In genomic region chr1:66728716-66729115, GRCh38 we compare ENCODE assay signal across 13 cellular contexts. TPM values are rescaled to one million over a fixed set of nuclear protein-coding genes. Genes with fewer than 3 reads are reported as not detected.
DNase-seq lines count a peak whose midpoint lies in the region; ATAC-seq and TF ChIP-seq lines count a peak whose summit lies in the region.
"Not testable (repeated sequence)": the region's sequence is repeated elsewhere in the genome, so short reads cannot be mapped to it uniquely, and the experiment has no call there.
"Had no signal": no experiment of that assay in that cellular context is flagged by ENCODE, and none has a peak within 500 bp of the region (broad histone marks: within the 10 kb centered on the region; RNA-seq: fewer than 3 reads in every experiment).

No MANE protein-coding gene starts in this region.

- CTCF ChIA-PET in HEK293 (lab: Yijun Ruan, JAX): interaction anchor here (0.6 to 3.2 kb wide), 2 partner anchors 239 to 282 kb away, joined by 3 to 10 read pairs; no protein-coding TSS in a partner anchor
- CTCF ChIA-PET in activated CD4-positive, alpha-beta T cell treated with anti-CD3 and anti-CD28 coated beads, Interleukin-2, amount 10 ng/mL, durations not matched to agents 7 days and 5 days (lab: Charles Lee): interaction anchor here (1.3 kb wide), 1 partner anchor 10 kb away, joined by 4 read pairs; no protein-coding TSS in a partner anchor

- H3K27me3 Mint-ChIP-seq in CD4-positive, CD25-positive, alpha-beta regulatory T cell: peaks cover 37% of the 10 kb centered on the region
- H3K27me3 Mint-ChIP-seq in activated CD4-positive, alpha-beta T cell treated with anti-CD3 and anti-CD28 coated beads, Interleukin-2, amount 10 ng/mL, durations not matched to agents 7 days and 5 days: peaks cover 13% of the 10 kb centered on the region
- H3K27me3 Mint-ChIP-seq in activated naive CD4-positive, alpha-beta T cell treated with anti-CD3 and anti-CD28 coated beads, Interleukin-2, amount 50 U/mL, for 24 hours: not testable (repeated sequence)

- H3K27ac ChIP-seq in CD4-positive, CD25-positive, alpha-beta regulatory T cell (ENCODE audit: insufficient read depth, low read length, poor library complexity, severe bottlenecking); HEK293 (ENCODE audit: extremely low read depth, low read depth, low read length): not testable (repeated sequence)
- H3K27ac ChIP-seq in epithelial cell of prostate: peak overlapping the region; percentile 43

- not testable (repeated sequence) for H3K9me3 ChIP-seq in CD4-positive, CD25-positive, alpha-beta regulatory T cell (ENCODE audit: control insufficient read depth in 2 of 2, low read length in 2 of 2); HEK293 (ENCODE audit: control insufficient read depth, insufficient read depth, low read depth, low read length)

- ATAC-seq in CD4-positive, CD25-positive, alpha-beta regulatory T cell (ENCODE audit: low read depth in 2 of 2); SK-N-SH treated with all-trans-retinoic acid at 6 μM for 48 hours: not testable (repeated sequence)

- H3K27ac Mint-ChIP-seq in CD4-positive, CD25-positive, alpha-beta regulatory T cell: peak overlapping the region in 2 of 3 donors; percentile 42 to 72
- H3K27ac Mint-ChIP-seq in activated CD4-positive, alpha-beta T cell treated with anti-CD3 and anti-CD28 coated beads, Interleukin-2, amount 10 ng/mL, durations not matched to agents 7 days and 5 days: peak overlapping the region; percentile 28
- peak overlapping the region; percentile 0 for H3K27ac Mint-ChIP-seq in activated naive CD4-positive, alpha-beta T cell treated with anti-CD3 and anti-CD28 coated beads, Interleukin-2, amount 50 U/mL, for 24 hours

- not testable (repeated sequence) for H3K9me3 Mint-ChIP-seq in CD4-positive, CD25-positive, alpha-beta regulatory T cell; activated CD4-positive, alpha-beta T cell treated with anti-CD3 and anti-CD28 coated beads, Interleukin-2, amount 10 ng/mL, durations not matched to agents 7 days and 5 days; activated naive CD4-positive, alpha-beta T cell treated with anti-CD3 and anti-CD28 coated beads, Interleukin-2, amount 50 U/mL, for 24 hours

- not testable (repeated sequence) for H3K36me3 Mint-ChIP-seq in CD4-positive, CD25-positive, alpha-beta regulatory T cell; activated CD4-positive, alpha-beta T cell treated with anti-CD3 and anti-CD28 coated beads, Interleukin-2, amount 10 ng/mL, durations not matched to agents 7 days and 5 days (ENCODE audit: low read depth); activated naive CD4-positive, alpha-beta T cell treated with anti-CD3 and anti-CD28 coated beads, Interleukin-2, amount 50 U/mL, for 24 hours

- H3K4me3 Mint-ChIP-seq in CD4-positive, CD25-positive, alpha-beta regulatory T cell; activated CD4-positive, alpha-beta T cell treated with anti-CD3 and anti-CD28 coated beads, Interleukin-2, amount 10 ng/mL, durations not matched to agents 7 days and 5 days; activated naive CD4-positive, alpha-beta T cell treated with anti-CD3 and anti-CD28 coated beads, Interleukin-2, amount 50 U/mL, for 24 hours: not testable (repeated sequence)

- not testable (repeated sequence) for DNase-seq in CD4-positive, CD25-positive, alpha-beta regulatory T cell; activated CD4-positive, alpha-beta T cell treated with anti-CD3 and anti-CD28 coated beads, Interleukin-2, amount 10 ng/mL, durations not matched to agents 7 days and 5 days; epithelial cell of prostate (ENCODE audit: low read depth, low spot score)
- DNase-seq in NCI-H345 (lab: John Stamatoyannopoulos, UW) (peak; percentile 36), pulmonary artery endothelial cell (ENCODE audit: low read depth, low spot score) (peak; percentile 37)

- not testable (repeated sequence) for H3K36me3 ChIP-seq in CD4-positive, CD25-positive, alpha-beta regulatory T cell (ENCODE audit: control insufficient read depth, insufficient read depth, low read length); HEK293 (ENCODE audit: control insufficient read depth in 2 of 2, insufficient read depth in 1 of 2, low read length in 2 of 2)

- not testable (repeated sequence) for H3K4me1 ChIP-seq in CD4-positive, CD25-positive, alpha-beta regulatory T cell (ENCODE audit: control insufficient read depth, insufficient read depth, low read length, poor library complexity, severe bottlenecking); HEK293 (ENCODE audit: control insufficient read depth, insufficient read depth, low read length)

- TF ChIP-seq CTCF in HEK293 (tag by site-specific recombination; IDR thresholded peaks at IDR 0.05): not testable (repeated sequence)

- POLR2A ChIA-PET in HEK293 (lab: Yijun Ruan, JAX); activated CD4-positive, alpha-beta T cell treated with anti-CD3 and anti-CD28 coated beads, Interleukin-2, amount 10 ng/mL, durations not matched to agents 7 days and 5 days (lab: Charles Lee): not testable (repeated sequence)

- peaks cover 0 to 16% (median 10%) of the 10 kb centered on the region in 4 donors for H3K4me1 Mint-ChIP-seq in CD4-positive, CD25-positive, alpha-beta regulatory T cell
- peaks cover 39% of the 10 kb centered on the region for H3K4me1 Mint-ChIP-seq in activated CD4-positive, alpha-beta T cell treated with anti-CD3 and anti-CD28 coated beads, Interleukin-2, amount 10 ng/mL, durations not matched to agents 7 days and 5 days
- H3K4me1 Mint-ChIP-seq in activated naive CD4-positive, alpha-beta T cell treated with anti-CD3 and anti-CD28 coated beads, Interleukin-2, amount 50 U/mL, for 24 hours: peaks cover 19% of the 10 kb centered on the region

- not testable (repeated sequence) for H3K4me3 ChIP-seq in CD4-positive, CD25-positive, alpha-beta regulatory T cell (ENCODE audit: low read depth, low read length); HEK293 (ENCODE audit: low read depth, low read length)

- H3K27me3 ChIP-seq in CD4-positive, CD25-positive, alpha-beta regulatory T cell (ENCODE audit: control insufficient read depth, insufficient read depth, low read length): not testable (repeated sequence)

TF ChIP-seq in HEK293, 187 proteins besides CTCF, POLR2A, EP300 and RAD21:
- TF ChIP-seq ZNF146 (tag by site-specific recombination; IDR thresholded peaks at IDR 0.05): peak; percentile 78

TF ChIP-seq in SK-N-SH treated with all-trans-retinoic acid at 6 μM for 48 hours, 23 proteins besides CTCF, POLR2A, EP300 and RAD21:
- TF ChIP-seq ZNF70 (CRISPR knock-in tag; IDR thresholded peaks at IDR 0.05): peak; percentile 44; the same call in 1 of the 2 replicates

RNA-seq across cellular contexts. Expression of gene DYNLT5, which starts 23.5 kb away (rescaled TPM):
- total RNA-seq in CD4-positive, CD25-positive, alpha-beta regulatory T cell: not detected
- polyA plus RNA-seq in CD4-positive, CD25-positive, alpha-beta regulatory T cell: not detected
- total RNA-seq in activated CD4-positive, alpha-beta T cell treated with anti-CD3 and anti-CD28 coated beads, Interleukin-2, amount 10 ng/mL, durations not matched to agents 7 days and 5 days: not detected
- 0.92 and 1.1 TPM in 2 replicates for total RNA-seq in pulmonary artery endothelial cell
- total RNA-seq: CD4-positive, alpha-beta memory T cell; HepG2; HT-29; PC-9 had no signal
- polyA plus RNA-seq: CD4-positive, alpha-beta memory T cell; HepG2; SK-N-SH had no signal

Comparison
In these comparisons a context has a peak if more than half of its experiments do, and no peak if none do; other contexts are left out.
1. H3K27ac Mint-ChIP-seq: peak in every context shown above with its lines; median percentile 57 in CD4-positive, CD25-positive, alpha-beta regulatory T cell; 28 in activated CD4-positive, alpha-beta T cell treated with anti-CD3 and anti-CD28 coated beads, Interleukin-2, amount 10 ng/mL, durations not matched to agents 7 days and 5 days; 0 in activated naive CD4-positive, alpha-beta T cell treated with anti-CD3 and anti-CD28 coated beads, Interleukin-2, amount 50 U/mL, for 24 hours.